ENCODE assay signal across 1 cellular context in the genomic region with DNA sequence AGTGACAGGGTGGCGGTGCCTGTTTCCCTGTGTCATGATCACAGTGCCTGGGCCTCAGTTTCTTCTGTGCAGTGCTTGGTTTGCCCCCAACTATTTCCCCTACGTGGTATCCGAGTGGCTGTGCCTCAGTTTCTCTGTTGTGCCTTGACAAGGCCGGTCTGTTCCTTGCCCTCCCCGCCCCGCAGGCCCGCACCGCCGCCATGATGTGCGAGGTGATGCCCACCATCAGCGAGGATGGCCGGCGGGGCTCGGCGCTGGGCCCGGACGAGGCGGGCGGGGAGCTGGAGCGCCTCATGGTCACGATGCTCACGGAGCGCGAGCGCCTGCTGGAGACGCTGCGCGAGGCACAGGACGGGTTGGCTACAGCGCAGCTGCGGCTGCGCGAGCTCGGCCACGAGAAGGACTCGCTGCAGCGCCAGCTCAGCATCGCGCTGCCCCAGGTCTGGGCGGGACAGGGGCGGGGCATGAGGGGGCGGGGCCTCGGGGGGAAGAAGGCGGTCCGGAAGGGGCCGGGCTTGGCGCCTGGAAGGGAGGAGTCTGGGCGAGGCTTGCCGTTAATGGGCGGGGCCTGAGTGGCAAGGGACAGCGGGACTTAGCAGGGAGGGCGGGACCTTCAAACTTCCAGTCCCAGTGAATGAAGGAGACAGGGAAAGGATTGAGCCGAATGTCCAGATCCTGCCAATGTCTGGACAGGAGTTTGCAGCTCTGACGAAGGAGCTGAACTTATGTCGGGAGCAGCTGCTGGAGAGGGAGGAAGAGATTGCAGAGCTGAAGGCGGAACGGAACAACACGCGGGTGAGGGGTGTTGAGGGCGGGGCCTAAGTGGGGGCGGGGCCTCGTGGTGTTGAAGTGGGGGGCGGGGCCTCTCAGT.
TF ChIP-seq lines count a peak whose summit lies in the region.

No MANE protein-coding gene starts in this region.

TF ChIP-seq in A549, 52 proteins besides CTCF, POLR2A, EP300 and RAD21 (continued from another document):
- no peak for TF ChIP-seq POLR2AphosphoS2 (conservative IDR thresholded peaks at IDR 0.05; ENCODE audit: low read length)
- TF ChIP-seq, protein P1, sequence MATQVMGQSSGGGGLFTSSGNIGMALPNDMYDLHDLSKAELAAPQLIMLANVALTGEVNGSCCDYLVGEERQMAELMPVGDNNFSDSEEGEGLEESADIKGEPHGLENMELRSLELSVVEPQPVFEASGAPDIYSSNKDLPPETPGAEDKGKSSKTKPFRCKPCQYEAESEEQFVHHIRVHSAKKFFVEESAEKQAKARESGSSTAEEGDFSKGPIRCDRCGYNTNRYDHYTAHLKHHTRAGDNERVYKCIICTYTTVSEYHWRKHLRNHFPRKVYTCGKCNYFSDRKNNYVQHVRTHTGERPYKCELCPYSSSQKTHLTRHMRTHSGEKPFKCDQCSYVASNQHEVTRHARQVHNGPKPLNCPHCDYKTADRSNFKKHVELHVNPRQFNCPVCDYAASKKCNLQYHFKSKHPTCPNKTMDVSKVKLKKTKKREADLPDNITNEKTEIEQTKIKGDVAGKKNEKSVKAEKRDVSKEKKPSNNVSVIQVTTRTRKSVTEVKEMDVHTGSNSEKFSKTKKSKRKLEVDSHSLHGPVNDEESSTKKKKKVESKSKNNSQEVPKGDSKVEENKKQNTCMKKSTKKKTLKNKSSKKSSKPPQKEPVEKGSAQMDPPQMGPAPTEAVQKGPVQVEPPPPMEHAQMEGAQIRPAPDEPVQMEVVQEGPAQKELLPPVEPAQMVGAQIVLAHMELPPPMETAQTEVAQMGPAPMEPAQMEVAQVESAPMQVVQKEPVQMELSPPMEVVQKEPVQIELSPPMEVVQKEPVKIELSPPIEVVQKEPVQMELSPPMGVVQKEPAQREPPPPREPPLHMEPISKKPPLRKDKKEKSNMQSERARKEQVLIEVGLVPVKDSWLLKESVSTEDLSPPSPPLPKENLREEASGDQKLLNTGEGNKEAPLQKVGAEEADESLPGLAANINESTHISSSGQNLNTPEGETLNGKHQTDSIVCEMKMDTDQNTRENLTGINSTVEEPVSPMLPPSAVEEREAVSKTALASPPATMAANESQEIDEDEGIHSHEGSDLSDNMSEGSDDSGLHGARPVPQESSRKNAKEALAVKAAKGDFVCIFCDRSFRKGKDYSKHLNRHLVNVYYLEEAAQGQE (IDR thresholded peaks at IDR 0.05) = no peak
- TF ChIP-seq PHF8 (IDR thresholded peaks at IDR 0.05; ENCODE audit: borderline replicate concordance, low read depth) = peak; percentile 24; the same call in 1 of the 2 replicates
- no peak for TF ChIP-seq RCOR1 (IDR thresholded peaks at IDR 0.05; ENCODE audit: low read depth, low read length)
- TF ChIP-seq HMGXB4 (CRISPR knock-in tag; IDR thresholded peaks at IDR 0.05; ENCODE audit: borderline replicate concordance) = peak; percentile 68; the same call in 1 of the 2 replicates
- no peak for TF ChIP-seq CHD4 (IDR thresholded peaks at IDR 0.05; ENCODE audit: borderline replicate concordance)
- TF ChIP-seq CBX8 (IDR thresholded peaks at IDR 0.05) = no peak
- TF ChIP-seq, protein P2, sequence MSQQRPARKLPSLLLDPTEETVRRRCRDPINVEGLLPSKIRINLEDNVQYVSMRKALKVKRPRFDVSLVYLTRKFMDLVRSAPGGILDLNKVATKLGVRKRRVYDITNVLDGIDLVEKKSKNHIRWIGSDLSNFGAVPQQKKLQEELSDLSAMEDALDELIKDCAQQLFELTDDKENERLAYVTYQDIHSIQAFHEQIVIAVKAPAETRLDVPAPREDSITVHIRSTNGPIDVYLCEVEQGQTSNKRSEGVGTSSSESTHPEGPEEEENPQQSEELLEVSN (IDR thresholded peaks at IDR 0.05; ENCODE audit: borderline replicate concordance, low read depth) = peak; percentile 100
- peak; percentile 82; the same call in 1 of the 2 replicates for TF ChIP-seq TFCP2L1 (CRISPR knock-in tag; IDR thresholded peaks at IDR 0.05)
- TF ChIP-seq RFX5 (IDR thresholded peaks at IDR 0.05) = peak; percentile 62; the same call in 1 of the 2 replicates
- no peak for TF ChIP-seq NFE2L2 (conservative IDR thresholded peaks at IDR 0.05; ENCODE audit: low read length)
- TF ChIP-seq ZFP36 (IDR thresholded peaks at IDR 0.05; ENCODE audit: borderline replicate concordance, partially characterized antibody) = no peak
- peak; percentile 73; the same call in 1 of the 2 replicates for TF ChIP-seq HDAC2 (IDR thresholded peaks at IDR 0.05)
- TF ChIP-seq CBX2 (IDR thresholded peaks at IDR 0.05; ENCODE audit: borderline replicate concordance, low read depth) = no peak
- TF ChIP-seq MAFK (IDR thresholded peaks at IDR 0.05; ENCODE audit: partially characterized antibody) = peak; percentile 73
- peak; percentile 98 for TF ChIP-seq HOXB13 (CRISPR knock-in tag; IDR thresholded peaks at IDR 0.05; ENCODE audit: low read depth)
- no peak for TF ChIP-seq SREBF2 (IDR thresholded peaks at IDR 0.05)
- TF ChIP-seq ZC3H11A (IDR thresholded peaks at IDR 0.05) = peak; percentile 16; the same call in 1 of the 2 replicates
- peak; percentile 90 for TF ChIP-seq ZNF302 (CRISPR knock-in tag; IDR thresholded peaks at IDR 0.05)
- TF ChIP-seq JUN (IDR thresholded peaks at IDR 0.05) = peak in 1 of 2 experiments; percentile 54; a peak in 1 of 5 replicates
- peak; percentile 96 for TF ChIP-seq HOXB5 (CRISPR knock-in tag; IDR thresholded peaks at IDR 0.05)
- peak; percentile 95 for TF ChIP-seq TP53 (CRISPR knock-in tag; IDR thresholded peaks at IDR 0.05)
- peak; percentile 96 for TF ChIP-seq ATOH8 (CRISPR knock-in tag; IDR thresholded peaks at IDR 0.05; ENCODE audit: low read depth)
- TF ChIP-seq FOXS1 (CRISPR knock-in tag; IDR thresholded peaks at IDR 0.05) = peak; percentile 82
- TF ChIP-seq NPAS2 (CRISPR knock-in tag; IDR thresholded peaks at IDR 0.05; ENCODE audit: borderline replicate concordance) = peak; percentile 61; the same call in 1 of the 2 replicates
- peak; percentile 90 for TF ChIP-seq ZSCAN20 (CRISPR knock-in tag; IDR thresholded peaks at IDR 0.05)
- TF ChIP-seq FOSB (CRISPR knock-in tag; IDR thresholded peaks at IDR 0.05) = no peak
- no peak for TF ChIP-seq KDM1A (IDR thresholded peaks at IDR 0.05; ENCODE audit: low read depth)
TF ChIP-seq in A549: peak in this region for 23.
